Comparison of ENCODE assay signal across 12 cellular contexts in genomic region chr2:8606649-8607550, GRCh38.
DNase-seq lines count a peak whose midpoint lies in the region; ATAC-seq and TF ChIP-seq lines count a peak whose summit lies in the region.
"Had no signal": no experiment of that assay in that cellular context is flagged by ENCODE, and none has a peak within 500 bp of the region (broad histone marks: within the 10 kb centered on the region; RNA-seq: fewer than 3 reads in every experiment).

No MANE protein-coding gene starts in this region.

- peaks cover 0 to 5% (median 0%) of the 10 kb centered on the region in 5 donors for H3K9me3 Mint-ChIP-seq in CD8-positive, alpha-beta memory T cell

- CTCF ChIA-PET in AG04449 (lab: Yijun Ruan, JAX) = interaction anchor here (1.0 kb wide), 1 partner anchor 16 kb away, joined by 3 read pairs; no protein-coding TSS in a partner anchor
- CTCF ChIA-PET in CD8-positive, alpha-beta memory T cell (lab: Charles Lee) = no interaction called here

- H3K9me3 ChIP-seq in OCI-LY3 (ENCODE audit: insufficient read depth, low read length) = no peaks in the 10 kb centered on the region
- H3K9me3 ChIP-seq in CD8-positive, alpha-beta memory T cell (ENCODE audit: low read length) = no peaks in the 10 kb centered on the region
- no peaks in the 10 kb centered on the region for H3K9me3 ChIP-seq in MG63
- H3K9me3 ChIP-seq in right atrium auricular region = no peaks in the 10 kb centered on the region
- H3K9me3 ChIP-seq: pancreas had no signal

- H2AFZ ChIP-seq in OCI-LY3 (ENCODE audit: low read depth, low read length) = peak overlapping the region; percentile 43

- H3K4me3 Mint-ChIP-seq in CD8-positive, alpha-beta memory T cell = no peak overlapping the region
- H3K4me3 Mint-ChIP-seq: activated B cell treated with CpG ODN at 0.5 μM for 24 hours had no signal

- TF ChIP-seq CTCF in AG04449 (IDR thresholded peaks at IDR 0.05; ENCODE audit: insufficient read depth, low read length, missing control alignments) = no peak
- TF ChIP-seq CTCF in OCI-LY3 (IDR thresholded peaks at IDR 0.05; ENCODE audit: low read depth, low read length) = no peak
- no peak for TF ChIP-seq CTCF in right atrium auricular region (IDR thresholded peaks at IDR 0.05)

- H3K79me2 ChIP-seq in OCI-LY3 (ENCODE audit: low read length) = no peaks in the 10 kb centered on the region

- H3K27ac Mint-ChIP-seq in CD8-positive, alpha-beta memory T cell = no peak overlapping the region
- H3K27ac Mint-ChIP-seq: activated B cell treated with CpG ODN at 0.5 μM for 24 hours had no signal

- H3K4me3 ChIP-seq in AG04449 (ENCODE audit: low read depth, low read length) (peak overlapping the region; percentile 6; the same call in 1 of the 2 replicates), OCI-LY3 (ENCODE audit: low read length) (no peak overlapping the region), MG63 (no peak overlapping the region), right atrium auricular region (no peak overlapping the region)
- no peak overlapping the region for H3K4me3 ChIP-seq in CD8-positive, alpha-beta memory T cell (ENCODE audit: low read length)
- H3K4me3 ChIP-seq: pancreas had no signal

- peak overlapping the region; percentile 71 for H3K27ac ChIP-seq in OCI-LY3 (ENCODE audit: low read length)
- H3K27ac ChIP-seq in CD8-positive, alpha-beta memory T cell (ENCODE audit: low read depth, low read length) = no peak overlapping the region
- no peak overlapping the region for H3K27ac ChIP-seq in right atrium auricular region
- H3K27ac ChIP-seq: pancreas had no signal

- H3K36me3 ChIP-seq in OCI-LY3 (replicated peaks; ENCODE audit: low read depth, low read length) = no peaks in the 10 kb centered on the region
- H3K36me3 ChIP-seq in CD8-positive, alpha-beta memory T cell (ENCODE audit: insufficient read depth, low read length) = no peaks in the 10 kb centered on the region
- H3K36me3 ChIP-seq in MG63 = no peaks in the 10 kb centered on the region
- H3K36me3 ChIP-seq in right atrium auricular region = no peaks in the 10 kb centered on the region
- H3K36me3 ChIP-seq: pancreas had no signal

- peaks cover 11 to 20% (median 16%) of the 10 kb centered on the region in 3 donors for H3K4me1 Mint-ChIP-seq in CD8-positive, alpha-beta memory T cell
- H3K4me1 Mint-ChIP-seq: activated B cell treated with CpG ODN at 0.5 μM for 24 hours had no signal

- H4K20me1 ChIP-seq in OCI-LY3 (ENCODE audit: insufficient read depth, low read length) = no peaks in the 10 kb centered on the region

- peaks cover 58% of the 10 kb centered on the region for H3K4me1 ChIP-seq in OCI-LY3 (ENCODE audit: low read length)
- peaks cover 3% of the 10 kb centered on the region for H3K4me1 ChIP-seq in CD8-positive, alpha-beta memory T cell (ENCODE audit: insufficient read depth, low read length)
- H3K4me1 ChIP-seq in right atrium auricular region = no peaks in the 10 kb centered on the region
- H3K4me1 ChIP-seq: pancreas had no signal

- H3K27me3 ChIP-seq in OCI-LY3 (ENCODE audit: low read depth, low read length) (no peaks in the 10 kb centered on the region), MG63 (no peaks in the 10 kb centered on the region), right atrium auricular region (no peaks in the 10 kb centered on the region)
- no peaks in the 10 kb centered on the region for H3K27me3 ChIP-seq in CD8-positive, alpha-beta memory T cell (ENCODE audit: insufficient read depth, low read length, poor library complexity, severe bottlenecking)
- H3K27me3 ChIP-seq: pancreas had no signal

- POLR2A ChIA-PET in AG04449 (lab: Yijun Ruan, JAX) = interaction anchor here (1.1 to 2.4 kb wide), 4 partner anchors 62 to 75 kb away, joined by 5 to 20 read pairs (median 12); partner anchors contain the start of gene ID2
- POLR2A ChIA-PET in CD8-positive, alpha-beta memory T cell (lab: Charles Lee) = no interaction called here

- peaks cover 0 to 4% (median 0%) of the 10 kb centered on the region in 3 donors for H3K36me3 Mint-ChIP-seq in CD8-positive, alpha-beta memory T cell

- peak overlapping the region; percentile 41 for H3K4me2 ChIP-seq in OCI-LY3 (ENCODE audit: low read length)

- no peak for DNase-seq in AG04449 (ENCODE audit: low read depth, low spot score)
- DNase-seq in CD8-positive, alpha-beta memory T cell = no peak
- DNase-seq in MG63 = no peak
- no peak for DNase-seq in UCSD-AML1 (lab: John Stamatoyannopoulos, UW; ENCODE audit: unreplicated experiment)
- DNase-seq in right atrium auricular region (ENCODE audit: low spot score) = no peak
- DNase-seq: activated B cell treated with CpG ODN at 0.5 μM for 24 hours, activated gamma-delta T cell, NCI-H2171, pancreas had no signal

- peak overlapping the region; percentile 43 for H3K9ac ChIP-seq in OCI-LY3 (ENCODE audit: low read length)

- H3K27me3 Mint-ChIP-seq in CD8-positive, alpha-beta memory T cell = no peaks in the 10 kb centered on the region

- peak; percentile 21 for ATAC-seq in GM19397 (IDR thresholded peaks at IDR 0.05; ENCODE audit: unreplicated experiment)
- peak; percentile 19 for ATAC-seq in HG02870 (IDR thresholded peaks at IDR 0.05; ENCODE audit: unreplicated experiment)
